9 cellular contexts compared by ENCODE assay signal in the genomic region with DNA sequence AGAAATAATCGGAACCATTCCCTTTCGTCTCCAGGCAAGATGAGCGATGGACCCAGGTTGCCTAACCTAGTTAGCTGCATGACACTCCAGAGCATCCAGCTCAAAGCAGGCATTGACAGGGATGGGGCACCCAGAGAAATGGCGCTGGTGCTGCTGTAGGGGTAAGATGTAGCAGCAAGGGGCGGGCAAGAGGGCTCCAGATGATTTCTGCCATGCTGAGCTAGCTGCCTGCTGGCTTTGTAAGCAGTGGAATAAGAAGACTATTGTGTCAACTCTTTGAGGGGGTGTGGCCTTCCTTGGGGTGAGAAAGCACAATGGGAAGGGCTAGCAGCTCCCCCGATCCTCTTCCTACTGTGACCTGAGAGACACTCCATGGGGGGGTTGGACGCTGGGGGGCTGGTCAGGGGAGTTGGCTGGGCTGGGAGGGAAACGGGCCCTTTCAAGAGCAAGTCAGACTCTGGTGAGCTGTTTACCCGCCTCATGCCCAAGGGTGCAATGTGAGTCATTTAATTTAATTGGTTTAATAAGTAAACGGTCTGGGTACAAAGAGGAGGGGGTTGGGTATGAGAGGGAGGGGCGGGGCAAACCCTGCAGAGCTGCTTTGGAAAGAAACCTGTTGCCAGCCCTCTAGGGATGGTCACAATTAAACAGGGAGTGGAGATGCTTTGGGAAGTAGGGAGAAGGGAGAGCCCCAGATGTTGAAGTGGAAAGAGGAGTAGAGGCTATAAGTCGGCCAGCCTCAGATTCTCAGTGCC. TPM values are rescaled to one million over a fixed set of nuclear protein-coding genes. Genes with fewer than 3 reads are reported as not detected.
DNase-seq lines count a peak whose midpoint lies in the region.
"Had no signal": no experiment of that assay in that cellular context is flagged by ENCODE, and none has a peak within 500 bp of the region (broad histone marks: within the 10 kb centered on the region; RNA-seq: fewer than 3 reads in every experiment).

No MANE protein-coding gene starts in this region.

- peak; percentile 45 for DNase-seq in DMS153 (lab: John Stamatoyannopoulos, UW)
- peak; percentile 77 for DNase-seq in NCI-H1436 treated with DMSO at 0.1 percent for 48 hours (lab: John Stamatoyannopoulos, UW)
- peak; percentile 78 for DNase-seq in ecto neural progenitor cell (ENCODE audit: low spot score)
- peak; percentile 69 for DNase-seq in mesenteric fat pad (ENCODE audit: low spot score)
- DNase-seq in SHP77 (lab: John Stamatoyannopoulos, UW), result no peak
- DNase-seq in stimulated activated CD4-positive, alpha-beta T cell treated with anti-CD3 and anti-CD28 coated beads, Interleukin-4, amount 100 ng/mL, for 4 hours, result no peak
- no peak for DNase-seq in effector CD4-positive, alpha-beta T cell
- no peak for DNase-seq in GM19238 (ENCODE audit: insufficient read length, low spot score)
- DNase-seq: activated T-cell treated with anti-CD3 and anti-CD28 coated beads, Interleukin-2, amount 50 U/mL, for 1 hour had no signal

RNA-seq across cellular contexts. Expression of gene B4GALNT3, which starts 50.5 kb away (rescaled TPM):
- 0.61 TPM for total RNA-seq in mesenteric fat pad

Comparison
In these comparisons a context has a peak if more than half of its experiments do, and no peak if none do; other contexts are left out.
1. DNase-seq: peak in DMS153 (single experiment), NCI-H1436 treated with DMSO at 0.1 percent for 48 hours (single experiment), ecto neural progenitor cell (single experiment) and mesenteric fat pad (single experiment); none in SHP77 (0 of 2), stimulated activated CD4-positive, alpha-beta T cell treated with anti-CD3 and anti-CD28 coated beads, Interleukin-4, amount 100 ng/mL, for 4 hours (0 of 2), effector CD4-positive, alpha-beta T cell (single experiment) and GM19238 (single experiment).